Comparison of ENCODE assay signal across 35 cellular contexts in genomic region chr4:5364406-5364805, GRCh38.
"Had no signal": no experiment of that assay in that cellular context is flagged by ENCODE, and none has a peak within 500 bp of the region (broad histone marks: within the 10 kb centered on the region; RNA-seq: fewer than 3 reads in every experiment).

No MANE protein-coding gene starts in this region.

- FAIRE-seq: colon had no signal

- H3K4me3 ChIP-seq: adrenal gland, body of pancreas, esophagus muscularis mucosa, gastroesophageal sphincter, heart right ventricle had no signal

- H3K36me3 ChIP-seq: adrenal gland, esophagus muscularis mucosa, gastroesophageal sphincter, heart right ventricle had no signal

- H3K4me1 ChIP-seq: adrenal gland, esophagus muscularis mucosa, gastroesophageal sphincter, heart right ventricle had no signal

- H3K9me3 Mint-ChIP-seq: activated CD4-positive, alpha-beta memory T cell treated with anti-CD3 and anti-CD28 coated beads for 36 hours; activated CD4-positive, alpha-beta T cell treated with anti-CD3 and anti-CD28 coated beads, Interleukin-2, amount 10 ng/mL, durations not matched to agents 24 days and 14 days; activated naive CD8-positive, alpha-beta T cell treated with anti-CD3 and anti-CD28 coated beads for 36 hours had no signal

- ATAC-seq: activated CD4-positive, alpha-beta T cell treated with anti-CD3 and anti-CD28 coated beads for 36 hours; activated CD8-positive, alpha-beta memory T cell treated with anti-CD3 and anti-CD28 coated beads, Interleukin-2, amount 10 ng/mL, durations not matched to agents 7 days and 5 days; activated CD8-positive, alpha-beta T cell treated with anti-CD3 and anti-CD28 coated beads, Interleukin-2, amount 10 ng/mL, durations not matched to agents 7 days and 5 days; activated naive CD8-positive, alpha-beta T cell treated with anti-CD3 and anti-CD28 coated beads, Interleukin-2, amount 50 U/mL, for 24 hours; body of pancreas; effector memory CD8-positive, alpha-beta T cell; gastroesophageal sphincter; heart right ventricle; T-helper 17 cell had no signal

- H3K4me1 Mint-ChIP-seq: activated CD4-positive, alpha-beta T cell treated with anti-CD3 and anti-CD28 coated beads for 36 hours; activated CD4-positive, alpha-beta T cell treated with anti-CD3 and anti-CD28 coated beads, Interleukin-2, amount 10 ng/mL, durations not matched to agents 24 days and 14 days; activated CD8-positive, alpha-beta memory T cell treated with anti-CD3 and anti-CD28 coated beads, Interleukin-2, amount 10 ng/mL, durations not matched to agents 7 days and 5 days; activated naive CD4-positive, alpha-beta T cell treated with anti-CD3 and anti-CD28 coated beads, Interleukin-2, amount 50 U/mL, for 24 hours; activated naive CD8-positive, alpha-beta T cell treated with anti-CD3 and anti-CD28 coated beads for 36 hours; activated naive CD8-positive, alpha-beta T cell treated with anti-CD3 and anti-CD28 coated beads, Interleukin-2, amount 50 U/mL, for 24 hours; T-helper 17 cell had no signal

- H3K36me3 Mint-ChIP-seq: activated CD4-positive, alpha-beta memory T cell treated with anti-CD3 and anti-CD28 coated beads for 36 hours; activated CD8-positive, alpha-beta memory T cell treated with anti-CD3 and anti-CD28 coated beads, Interleukin-2, amount 10 ng/mL, durations not matched to agents 7 days and 5 days; activated naive CD4-positive, alpha-beta T cell treated with anti-CD3 and anti-CD28 coated beads, Interleukin-2, amount 50 U/mL, for 24 hours; activated naive CD8-positive, alpha-beta T cell treated with anti-CD3 and anti-CD28 coated beads for 36 hours had no signal

- H3K27me3 ChIP-seq: adrenal gland, body of pancreas, esophagus muscularis mucosa, gastroesophageal sphincter, heart right ventricle had no signal

- H3K4me3 Mint-ChIP-seq: activated CD4-positive, alpha-beta memory T cell treated with anti-CD3 and anti-CD28 coated beads for 36 hours; activated CD4-positive, alpha-beta T cell treated with anti-CD3 and anti-CD28 coated beads for 36 hours; activated CD4-positive, alpha-beta T cell treated with anti-CD3 and anti-CD28 coated beads, Interleukin-2, amount 10 ng/mL, durations not matched to agents 24 days and 14 days; activated CD8-positive, alpha-beta memory T cell treated with anti-CD3 and anti-CD28 coated beads, Interleukin-2, amount 10 ng/mL, durations not matched to agents 7 days and 5 days; activated CD8-positive, alpha-beta T cell treated with anti-CD3 and anti-CD28 coated beads, Interleukin-2, amount 10 ng/mL, durations not matched to agents 7 days and 5 days; activated naive CD4-positive, alpha-beta T cell treated with anti-CD3 and anti-CD28 coated beads for 36 hours; activated naive CD4-positive, alpha-beta T cell treated with anti-CD3 and anti-CD28 coated beads, Interleukin-2, amount 50 U/mL, for 24 hours; activated naive CD8-positive, alpha-beta T cell treated with anti-CD3 and anti-CD28 coated beads for 36 hours; activated naive CD8-positive, alpha-beta T cell treated with anti-CD3 and anti-CD28 coated beads, Interleukin-2, amount 50 U/mL, for 24 hours; activated T-helper 1 cell treated with anti-CD3 and anti-CD28 coated beads, Interleukin-12 subunit alpha, Interleukin-12 subunit beta, Interleukin-2, Interleukin-4 antibody, amounts not matched to agents 30 ng/mL and 10 ng/mL and 1 ng/mL, durations not matched to agents 14 hours and 24 hours and 36 hours; effector memory CD8-positive, alpha-beta T cell; T-helper 17 cell; T-helper 2 cell treated with Interferon-gamma antibody and Interleukin-4, amounts not matched to agents 5 μg/mL and 100 μg/mL, for 36 hours had no signal

- H3K27ac Mint-ChIP-seq: activated CD4-positive, alpha-beta memory T cell treated with anti-CD3 and anti-CD28 coated beads for 36 hours; activated CD4-positive, alpha-beta T cell treated with anti-CD3 and anti-CD28 coated beads for 36 hours; activated CD4-positive, alpha-beta T cell treated with anti-CD3 and anti-CD28 coated beads, Interleukin-2, amount 10 ng/mL, durations not matched to agents 24 days and 14 days; activated CD8-positive, alpha-beta memory T cell treated with anti-CD3 and anti-CD28 coated beads, Interleukin-2, amount 10 ng/mL, durations not matched to agents 7 days and 5 days; activated CD8-positive, alpha-beta T cell treated with anti-CD3 and anti-CD28 coated beads, Interleukin-2, amount 10 ng/mL, durations not matched to agents 7 days and 5 days; activated naive CD4-positive, alpha-beta T cell treated with anti-CD3 and anti-CD28 coated beads for 36 hours; activated naive CD4-positive, alpha-beta T cell treated with anti-CD3 and anti-CD28 coated beads, Interleukin-2, amount 50 U/mL, for 24 hours; activated naive CD8-positive, alpha-beta T cell treated with anti-CD3 and anti-CD28 coated beads for 36 hours; activated naive CD8-positive, alpha-beta T cell treated with anti-CD3 and anti-CD28 coated beads, Interleukin-2, amount 50 U/mL, for 24 hours; activated T-helper 1 cell treated with anti-CD3 and anti-CD28 coated beads, Interleukin-12 subunit alpha, Interleukin-12 subunit beta, Interleukin-2, Interleukin-4 antibody, amounts not matched to agents 30 ng/mL and 10 ng/mL and 1 ng/mL, durations not matched to agents 14 hours and 24 hours and 36 hours; activated T-helper 2 cell treated with anti-CD3 and anti-CD28 coated beads, Interferon-gamma antibody, Interleukin-2, Interleukin-4, amounts not matched to agents 10 μg/mL and 5 μg/mL and 100 μg/mL, durations not matched to agents 14 hours and 24 hours and 36 hours; effector memory CD8-positive, alpha-beta T cell; T-helper 17 cell; T-helper 2 cell treated with Interferon-gamma antibody and Interleukin-4, amounts not matched to agents 5 μg/mL and 100 μg/mL, for 36 hours had no signal

- DNase-seq: activated CD4-positive, alpha-beta memory T cell treated with anti-CD3 and anti-CD28 coated beads for 36 hours; activated CD4-positive, alpha-beta T cell treated with anti-CD3 and anti-CD28 coated beads for 36 hours; activated CD4-positive, alpha-beta T cell treated with anti-CD3 and anti-CD28 coated beads, Interleukin-2, amount 10 ng/mL, durations not matched to agents 24 days and 14 days; activated CD4-positive, CD25-positive, alpha-beta regulatory T cell; activated CD4-positive, CD25-positive, alpha-beta regulatory T cell treated with anti-CD3 and anti-CD28 coated beads, Interleukin-2, amount 50 U/mL, for 72 hours; activated CD8-positive, alpha-beta memory T cell treated with anti-CD3 and anti-CD28 coated beads, Interleukin-2, amount 10 ng/mL, durations not matched to agents 7 days and 5 days; activated CD8-positive, alpha-beta memory T cell treated with anti-CD3 and anti-CD28 coated beads, Interleukin-2, amount 50 U/mL, for 4 hours; activated CD8-positive, alpha-beta T cell treated with anti-CD3 and anti-CD28 coated beads, Interleukin-2, amount 10 ng/mL, durations not matched to agents 7 days and 5 days; activated effector memory CD4-positive, alpha-beta T cell treated with anti-CD3 and anti-CD28 coated beads, Interleukin-2, amount 50 U/mL, for 16 hours; activated naive CD4-positive, alpha-beta T cell treated with anti-CD3 and anti-CD28 coated beads for 36 hours; activated naive CD8-positive, alpha-beta T cell treated with anti-CD3 and anti-CD28 coated beads for 36 hours; activated naive CD8-positive, alpha-beta T cell treated with anti-CD3 and anti-CD28 coated beads, Interleukin-2, amount 50 U/mL, for 24 hours; activated T-cell treated with anti-CD3 and anti-CD28 coated beads, Interleukin-2, amount 50 U/mL, for 1 hour; activated T-cell treated with anti-CD3 and anti-CD28 coated beads, Interleukin-2, amount 50 U/mL, for 48 hours; adrenal gland; amygdala; aorta; body of pancreas; caudate nucleus; cortex of kidney; dermis blood vessel endothelial cell; effector CD4-positive, alpha-beta T cell; effector memory CD8-positive, alpha-beta T cell; erythroblast; foreskin melanocyte; heart right ventricle; T-helper 17 cell; T1000 had no signal

- H3K9me3 ChIP-seq: adrenal gland, body of pancreas, esophagus muscularis mucosa, gastroesophageal sphincter, heart right ventricle had no signal

- H3K27ac ChIP-seq: adrenal gland, esophagus muscularis mucosa, gastroesophageal sphincter, heart right ventricle had no signal

- H3K27me3 Mint-ChIP-seq: activated CD4-positive, alpha-beta memory T cell treated with anti-CD3 and anti-CD28 coated beads for 36 hours; activated CD4-positive, alpha-beta T cell treated with anti-CD3 and anti-CD28 coated beads for 36 hours; activated CD4-positive, alpha-beta T cell treated with anti-CD3 and anti-CD28 coated beads, Interleukin-2, amount 10 ng/mL, durations not matched to agents 24 days and 14 days; activated CD8-positive, alpha-beta memory T cell treated with anti-CD3 and anti-CD28 coated beads, Interleukin-2, amount 10 ng/mL, durations not matched to agents 7 days and 5 days; activated naive CD4-positive, alpha-beta T cell treated with anti-CD3 and anti-CD28 coated beads, Interleukin-2, amount 50 U/mL, for 24 hours; activated naive CD8-positive, alpha-beta T cell treated with anti-CD3 and anti-CD28 coated beads for 36 hours; activated naive CD8-positive, alpha-beta T cell treated with anti-CD3 and anti-CD28 coated beads, Interleukin-2, amount 50 U/mL, for 24 hours; T-helper 17 cell had no signal
